ENCODE assay signal across 24 cellular contexts in genomic region chr22:48452766-48453165, GRCh38.
DNase-seq lines count a peak whose midpoint lies in the region; ATAC-seq and TF ChIP-seq lines count a peak whose summit lies in the region.
"Had no signal": no experiment of that assay in that cellular context is flagged by ENCODE, and none has a peak within 500 bp of the region (broad histone marks: within the 10 kb centered on the region; RNA-seq: fewer than 3 reads in every experiment).

No MANE protein-coding gene starts in this region.

- H3K4me2 ChIP-seq in BLaER1 treated with 17β-estradiol and CSF1 and Interleukin-3, amounts not matched to agents 10 nM and 100 nM = peak overlapping the region; percentile 30 to 78 (median 67); a peak in 18 of 22 replicates
- H3K4me2 ChIP-seq in GM23248 (ENCODE audit: unreplicated experiment) = no peak overlapping the region
- no peak overlapping the region for H3K4me2 ChIP-seq in osteoblast (ENCODE audit: insufficient read depth, low read length)
- no peak overlapping the region for H3K4me2 ChIP-seq in mesendoderm (ENCODE audit: low read length)
- H3K4me2 ChIP-seq: A549 had no signal

- peaks cover 52 to 71% (median 60%) of the 10 kb centered on the region in 11 experiments for H3K27me3 ChIP-seq in BLaER1 treated with 17β-estradiol and CSF1 and Interleukin-3, amounts not matched to agents 10 nM and 100 nM
- H3K27me3 ChIP-seq in lower lobe of right lung (ENCODE audit: low read depth) (no peaks in the 10 kb centered on the region), upper lobe of right lung (no peaks in the 10 kb centered on the region), GM23248 (replicated peaks; ENCODE audit: insufficient read depth) (no peaks in the 10 kb centered on the region), osteoblast (ENCODE audit: insufficient read depth, low read length) (no peaks in the 10 kb centered on the region), mesendoderm (ENCODE audit: insufficient read depth, low read length, poor library complexity) (no peaks in the 10 kb centered on the region)
- H3K27me3 ChIP-seq: BE2C had no signal

- no peak overlapping the region for H2BK15ac ChIP-seq in mesendoderm (replicated peaks; ENCODE audit: low read depth)

- peak; percentile 40 for DNase-seq in lower lobe of right lung
- DNase-seq in posterior vena cava (ENCODE audit: low spot score) = peak; percentile 70
- peak; percentile 62 for DNase-seq in upper lobe of right lung
- DNase-seq in GM23248 = no peak
- no peak for DNase-seq in osteoblast (ENCODE audit: insufficient read length, low spot score, missing footprints)
- no peak for DNase-seq in nephron progenitor cell
- no peak for DNase-seq in mesendoderm
- DNase-seq: 8988T; ACHN; AML-193; BE2C; CD4-positive, CD25-positive, alpha-beta regulatory T cell; CD8-positive, alpha-beta memory T cell; DMS 273 treated with DMSO at 0.1 percent for 48 hours; DMS79; EL; GDM1; GOT3; H7; HCEC 1CT had no signal

- H3K27me3 Mint-ChIP-seq in nephron progenitor cell (ENCODE audit: low read depth, poor library complexity) = peaks cover 6% of the 10 kb centered on the region

- H3K9ac ChIP-seq in BLaER1 treated with 17β-estradiol and CSF1 and Interleukin-3, amounts not matched to agents 10 nM and 100 nM = no peak overlapping the region
- H3K9ac ChIP-seq in GM23248 (no peak overlapping the region), mesendoderm (ENCODE audit: low read length) (no peak overlapping the region)

- ATAC-seq in lower lobe of right lung (no peak), upper lobe of right lung (no peak)
- ATAC-seq: A549, GM12878 had no signal

- H2AK5ac ChIP-seq in mesendoderm (ENCODE audit: low read length) = no peak overlapping the region

- in situ Hi-C loops in GM23248 (cut with MboI) = no loop called here

- H4K8ac ChIP-seq in mesendoderm (ENCODE audit: low read depth, low read length) = no peak overlapping the region

- H3K4me1 Mint-ChIP-seq in nephron progenitor cell = peaks cover 11% of the 10 kb centered on the region
- H3K4me1 Mint-ChIP-seq: CD4-positive, CD25-positive, alpha-beta regulatory T cell; CD8-positive, alpha-beta memory T cell had no signal

- 84 to 89% methylated on average over 8 to 10 of the region's 10 CpGs for WGBS in GM23248 (ENCODE audit: low coverage in 1 of 2, low lambda C conversion rate in 2 of 2, missing lambda C conversion rate in 2 of 2), 2 experiments
- no CpG with 5 or more reads among the region's 10 CpGs for WGBS in mesendoderm (ENCODE audit: extremely low coverage, insufficient coverage, low lambda C conversion rate)

- no peaks in the 10 kb centered on the region for H3K79me1 ChIP-seq in mesendoderm (ENCODE audit: low read length)

- H2AFZ ChIP-seq in GM23248 = no peak overlapping the region
- no peak overlapping the region for H2AFZ ChIP-seq in osteoblast (ENCODE audit: low read length)

- H4K20me1 ChIP-seq in BLaER1 treated with 17β-estradiol and CSF1 and Interleukin-3, amounts not matched to agents 10 nM and 100 nM = peaks cover 0 to 36% (median 16%) of the 10 kb centered on the region in 11 experiments; a peak in 13 of 22 replicates
- H4K20me1 ChIP-seq in GM23248 (ENCODE audit: insufficient read depth) (no peaks in the 10 kb centered on the region), osteoblast (ENCODE audit: insufficient read depth, low read length) (no peaks in the 10 kb centered on the region)

- no peaks in the 10 kb centered on the region for H3K36me3 Mint-ChIP-seq in nephron progenitor cell (ENCODE audit: low read depth)
- H3K36me3 Mint-ChIP-seq: CD4-positive, CD25-positive, alpha-beta regulatory T cell; CD8-positive, alpha-beta memory T cell had no signal

- no peak overlapping the region for H4K5ac ChIP-seq in mesendoderm (ENCODE audit: low read length)

- no peak overlapping the region for H2BK5ac ChIP-seq in mesendoderm (ENCODE audit: low read length)

- H3K27ac ChIP-seq in BLaER1 treated with 17β-estradiol and CSF1 and Interleukin-3, amounts not matched to agents 10 nM and 100 nM = no peak overlapping the region
- H3K27ac ChIP-seq in lower lobe of right lung = no peak overlapping the region
- no peak overlapping the region for H3K27ac ChIP-seq in upper lobe of right lung
- H3K27ac ChIP-seq in GM23248 = no peak overlapping the region
- no peak overlapping the region for H3K27ac ChIP-seq in osteoblast (ENCODE audit: low read depth, low read length)
- H3K27ac ChIP-seq in mesendoderm (ENCODE audit: low read depth, low read length) = no peak overlapping the region
- H3K27ac ChIP-seq: A549, C4-2B had no signal

- H3K18ac ChIP-seq in mesendoderm (ENCODE audit: low read length) = no peak overlapping the region

- no peaks in the 10 kb centered on the region for H3K9me2 ChIP-seq in GM23248 (ENCODE audit: insufficient read depth)

- peaks cover 7% of the 10 kb centered on the region; the same call in 1 of the 2 replicates for H3F3A ChIP-seq in GM23248 (ENCODE audit: insufficient read depth)

- H3K56ac ChIP-seq in mesendoderm (ENCODE audit: low read length) = no peak overlapping the region

- no peak overlapping the region for H3K23ac ChIP-seq in mesendoderm (ENCODE audit: low read length)

- H2BK120ac ChIP-seq in mesendoderm (ENCODE audit: low read depth, low read length) = no peak overlapping the region

- no peak overlapping the region for H3K4me3 ChIP-seq in BLaER1 treated with 17β-estradiol and CSF1 and Interleukin-3, amounts not matched to agents 10 nM and 100 nM
- H3K4me3 ChIP-seq in lower lobe of right lung (no peak overlapping the region), upper lobe of right lung (no peak overlapping the region), GM23248 (no peak overlapping the region), osteoblast (ENCODE audit: insufficient read depth, low read length) (no peak overlapping the region), mesendoderm (ENCODE audit: low read length) (no peak overlapping the region)
- H3K4me3 ChIP-seq: A549, GM12878 had no signal

- H3K4me1 ChIP-seq in BLaER1 treated with 17β-estradiol and CSF1 and Interleukin-3, amounts not matched to agents 10 nM and 100 nM = peaks cover 27 to 59% (median 46%) of the 10 kb centered on the region in 10 experiments
- peaks cover 3% of the 10 kb centered on the region for H3K4me1 ChIP-seq in lower lobe of right lung
- no peaks in the 10 kb centered on the region for H3K4me1 ChIP-seq in upper lobe of right lung
- peaks cover 5% of the 10 kb centered on the region for H3K4me1 ChIP-seq in GM23248 (ENCODE audit: insufficient read depth)
- H3K4me1 ChIP-seq in osteoblast (ENCODE audit: insufficient read depth, low read length) = no peaks in the 10 kb centered on the region
- no peaks in the 10 kb centered on the region for H3K4me1 ChIP-seq in mesendoderm (ENCODE audit: control insufficient read depth, low read depth, low read length)
- H3K4me1 ChIP-seq: BE2C had no signal

- H3K79me2 ChIP-seq in GM23248 (ENCODE audit: insufficient read depth) (no peaks in the 10 kb centered on the region), osteoblast (ENCODE audit: insufficient read depth, low read length) (no peaks in the 10 kb centered on the region), mesendoderm (ENCODE audit: control insufficient read depth, insufficient read depth, low read length) (no peaks in the 10 kb centered on the region)

- H3K36me3 ChIP-seq in BLaER1 treated with 17β-estradiol and CSF1 and Interleukin-3, amounts not matched to agents 10 nM and 100 nM = no peaks in the 10 kb centered on the region
- H3K36me3 ChIP-seq in lower lobe of right lung = no peaks in the 10 kb centered on the region
- H3K36me3 ChIP-seq in upper lobe of right lung = no peaks in the 10 kb centered on the region
- H3K36me3 ChIP-seq in GM23248 (ENCODE audit: low read depth) = no peaks in the 10 kb centered on the region
- H3K36me3 ChIP-seq in osteoblast (ENCODE audit: insufficient read depth, low read length) = no peaks in the 10 kb centered on the region
- H3K36me3 ChIP-seq in mesendoderm (ENCODE audit: control insufficient read depth, insufficient read depth, low read length) = no peaks in the 10 kb centered on the region
- H3K36me3 ChIP-seq: BE2C had no signal

- no peak overlapping the region for H3K4ac ChIP-seq in mesendoderm (ENCODE audit: low read depth, low read length)

- TF ChIP-seq CTCF in lower lobe of right lung (IDR thresholded peaks at IDR 0.05) = no peak
- no peak for TF ChIP-seq CTCF in upper lobe of right lung (IDR thresholded peaks at IDR 0.05)
- TF ChIP-seq CTCF in osteoblast (IDR thresholded peaks at IDR 0.05; ENCODE audit: extremely low read depth, low read depth, low read length) = no peak
- no peak for TF ChIP-seq CTCF in nephron progenitor cell (IDR thresholded peaks at IDR 0.05)

- H3K4me3 Mint-ChIP-seq in nephron progenitor cell = no peak overlapping the region
- H3K4me3 Mint-ChIP-seq: CD4-positive, CD25-positive, alpha-beta regulatory T cell; CD8-positive, alpha-beta memory T cell had no signal

- peaks cover 7 to 15% (median 11%) of the 10 kb centered on the region in 11 experiments; a peak in 19 of 22 replicates for H3K9me3 ChIP-seq in BLaER1 treated with 17β-estradiol and CSF1 and Interleukin-3, amounts not matched to agents 10 nM and 100 nM (replicated peaks in 1 of 11)
- H3K9me3 ChIP-seq in lower lobe of right lung = no peaks in the 10 kb centered on the region
- no peaks in the 10 kb centered on the region for H3K9me3 ChIP-seq in upper lobe of right lung
- no peaks in the 10 kb centered on the region for H3K9me3 ChIP-seq in GM23248 (ENCODE audit: low read depth)
- H3K9me3 ChIP-seq in osteoblast (ENCODE audit: low read depth, low read length) = no peaks in the 10 kb centered on the region
- H3K9me3 ChIP-seq: A549 had no signal

- H3K9me3 Mint-ChIP-seq in nephron progenitor cell = no peaks in the 10 kb centered on the region
- H3K9me3 Mint-ChIP-seq: CD8-positive, alpha-beta memory T cell had no signal

- H3K27ac Mint-ChIP-seq in nephron progenitor cell = no peak overlapping the region
- H3K27ac Mint-ChIP-seq: CD4-positive, CD25-positive, alpha-beta regulatory T cell; CD8-positive, alpha-beta memory T cell had no signal

- intact Hi-C loops in lower lobe of right lung (cut with DNase I) = no loop called here
- intact Hi-C loops in posterior vena cava (cut with DNase I) = no loop called here
- intact Hi-C loops in upper lobe of right lung (cut with DNase I) = loop anchor here (10.0 kb wide), 1 partner anchor 452 kb away; no protein-coding TSS in a partner anchor

Comparison
In these comparisons a context has a peak if more than half of its experiments do, and no peak if none do; other contexts are left out.
1. H3K4me2 ChIP-seq: peak in BLaER1 treated with 17β-estradiol and CSF1 and Interleukin-3, amounts not matched to agents 10 nM and 100 nM (11 of 11); none in GM23248 (single experiment), osteoblast (single experiment) and mesendoderm (single experiment).
2. DNase-seq: peak in lower lobe of right lung (single experiment), posterior vena cava (single experiment) and upper lobe of right lung (single experiment); none in GM23248 (single experiment), osteoblast (single experiment), nephron progenitor cell (single experiment) and mesendoderm (single experiment).